ENCODE assay signal across 8 cellular contexts in the genomic region with DNA sequence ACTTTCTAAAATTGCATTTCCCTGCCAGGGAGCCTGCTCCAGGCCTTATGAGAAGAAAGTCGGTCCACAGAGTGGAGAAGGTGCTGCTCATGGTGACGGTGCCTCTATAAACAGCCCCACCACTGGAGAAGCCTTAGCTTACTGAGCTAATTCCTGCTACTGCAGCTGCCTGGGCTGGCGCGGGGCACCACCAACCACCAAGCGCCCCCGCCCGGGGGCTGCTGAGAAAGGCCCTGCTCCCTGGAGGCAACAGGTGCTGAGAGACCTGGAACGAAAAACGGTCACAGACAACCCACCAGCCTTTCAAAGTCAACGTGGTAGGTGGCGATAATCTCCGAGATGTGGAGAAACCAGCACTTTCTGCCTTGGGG. TPM values are rescaled to one million over a fixed set of nuclear protein-coding genes. Genes with fewer than 3 reads are reported as not detected.
DNase-seq lines count a peak whose midpoint lies in the region; ATAC-seq and TF ChIP-seq lines count a peak whose summit lies in the region.

No MANE protein-coding gene starts in this region.

- no peak overlapping the region for H3K27ac Mint-ChIP-seq in neural progenitor cell

- H3K4me1 ChIP-seq in colonic mucosa (peaks cover 4% of the 10 kb centered on the region), neural progenitor cell (peaks cover 21% of the 10 kb centered on the region)

- H3K27me3 ChIP-seq in colonic mucosa (no peaks in the 10 kb centered on the region), neural progenitor cell (no peaks in the 10 kb centered on the region)

- peaks cover 2% of the 10 kb centered on the region for H3K36me3 Mint-ChIP-seq in neural progenitor cell

- peak; percentile 71 for DNase-seq in NCI-H82 (lab: John Stamatoyannopoulos, UW)
- no peak for DNase-seq in NCI-H82 treated with DMSO at 0.1 percent for 48 hours (lab: John Stamatoyannopoulos, UW; ENCODE audit: unreplicated experiment)
- peak; percentile 89 for DNase-seq in RPMI8226
- no peak for DNase-seq in colonic mucosa
- peak; percentile 52 for DNase-seq in neural progenitor cell (ENCODE audit: low spot score)
- no peak for DNase-seq in activated gamma-delta T cell (lab: John Stamatoyannopoulos, UW)
- DNase-seq in mesenteric fat pad (ENCODE audit: low spot score), result no peak

- H3K27ac ChIP-seq in colonic mucosa, result peak overlapping the region; percentile 61
- no peak overlapping the region for H3K27ac ChIP-seq in neural progenitor cell

- peak overlapping the region; percentile 100 for H3K4me3 Mint-ChIP-seq in neural progenitor cell

- H3K4me2 ChIP-seq in neural progenitor cell, result peak overlapping the region; percentile 79

- H2AFZ ChIP-seq in neural progenitor cell (replicated peaks), result no peak overlapping the region

- ATAC-seq in GM19455 (IDR thresholded peaks at IDR 0.05; ENCODE audit: unreplicated experiment), result no peak

- H3K9ac ChIP-seq in colonic mucosa (ENCODE audit: low read depth in 2 of 2, low read length in 2 of 2) (peak overlapping the region in 1 of 2 donors; percentile 77), neural progenitor cell (no peak overlapping the region)

- peaks cover 70% of the 10 kb centered on the region for H3K79me2 ChIP-seq in neural progenitor cell (ENCODE audit: low read depth)

- H3K9me3 ChIP-seq in colonic mucosa (no peaks in the 10 kb centered on the region), neural progenitor cell (ENCODE audit: low read depth) (no peaks in the 10 kb centered on the region)

- intact Hi-C loops in colonic mucosa (cut with DNase I), result no loop called here

- TF ChIP-seq CTCF in colonic mucosa (IDR thresholded peaks at IDR 0.05) (no peak), neural progenitor cell (IDR thresholded peaks at IDR 0.05) (no peak)

- H4K20me1 ChIP-seq in neural progenitor cell (ENCODE audit: low read depth), result peaks cover 60% of the 10 kb centered on the region

- H3K36me3 ChIP-seq in colonic mucosa, result no peaks in the 10 kb centered on the region
- no peaks in the 10 kb centered on the region for H3K36me3 ChIP-seq in neural progenitor cell

- H3K4me3 ChIP-seq in colonic mucosa (peak overlapping the region; percentile 48), neural progenitor cell (peak overlapping the region; percentile 80)

- no peaks in the 10 kb centered on the region for H3K9me3 Mint-ChIP-seq in neural progenitor cell

- H3F3A ChIP-seq in neural progenitor cell (ENCODE audit: low read depth), result peaks cover 35% of the 10 kb centered on the region

- peaks cover 44% of the 10 kb centered on the region for H3K4me1 Mint-ChIP-seq in neural progenitor cell

- H3K27me3 Mint-ChIP-seq in neural progenitor cell (ENCODE audit: insufficient read depth, low read depth), result peaks cover 22% of the 10 kb centered on the region

RNA-seq across cellular contexts. Expression of a gene that starts 2.9 kb away (rescaled TPM):
- total RNA-seq in colonic mucosa (10 to 100 TPM; 36.6 to 80.5 TPM), neural progenitor cell (ENCODE audit: low replicate concordance) (20.7 and 57.7 TPM in 2 replicates), mesenteric fat pad (45.3 TPM)

RNA-seq across cellular contexts. Expression of a gene that starts 3.8 kb away (rescaled TPM):
- total RNA-seq in colonic mucosa (10 to 100 TPM in 1 of 2 donors, 1 to 10 TPM in 1; 8.7 to 19.2 TPM), neural progenitor cell (ENCODE audit: low replicate concordance) (2.4 and 6.8 TPM in 2 replicates), mesenteric fat pad (8.7 TPM)

RNA-seq across cellular contexts. Expression of a gene that starts 24.3 kb away (rescaled TPM):
- 1 to 10 TPM; 3.3 to 5.0 TPM for total RNA-seq in colonic mucosa
- 5.4 and 9.3 TPM in 2 replicates for total RNA-seq in neural progenitor cell (ENCODE audit: low replicate concordance)
- 34.5 TPM for total RNA-seq in mesenteric fat pad

RNA-seq across cellular contexts. Expression of a gene that starts 33.9 kb away (rescaled TPM):
- total RNA-seq in colonic mucosa (100 to 1,000 TPM in 1 of 2 donors, 10 to 100 TPM in 1; 55.9 to 115 TPM), neural progenitor cell (ENCODE audit: low replicate concordance) (55.5 and 113 TPM in 2 replicates), mesenteric fat pad (118 TPM)

RNA-seq across cellular contexts. Expression of a gene that starts 42.7 kb away (rescaled TPM):
- 10 to 100 TPM; 19.9 to 30.0 TPM for total RNA-seq in colonic mucosa
- total RNA-seq in neural progenitor cell (ENCODE audit: low replicate concordance), result 5.1 and 17.9 TPM in 2 replicates
- total RNA-seq in mesenteric fat pad, result 43.0 TPM

Comparison
In these comparisons a context has a peak if more than half of its experiments do, and no peak if none do; other contexts are left out.
1. DNase-seq: peak in NCI-H82 (single experiment), RPMI8226 (single experiment) and neural progenitor cell (single experiment); none in NCI-H82 treated with DMSO at 0.1 percent for 48 hours (single experiment), colonic mucosa (single experiment), activated gamma-delta T cell (single experiment) and mesenteric fat pad (single experiment).